ENCODE assay signal across 22 cellular contexts in genomic region chr4:36196145-36196925, GRCh38. TPM values are rescaled to one million over a fixed set of nuclear protein-coding genes. Genes with fewer than 3 reads are reported as not detected.
DNase-seq lines count a peak whose midpoint lies in the region; ATAC-seq, FAIRE-seq and TF ChIP-seq lines count a peak whose summit lies in the region.
"Had no signal": no experiment of that assay in that cellular context is flagged by ENCODE, and none has a peak within 500 bp of the region (broad histone marks: within the 10 kb centered on the region; RNA-seq: fewer than 3 reads in every experiment).

No MANE protein-coding gene starts in this region.

- H2BK5ac ChIP-seq in H1 (ENCODE audit: low read depth, low read length) = no peak overlapping the region

- H2BK15ac ChIP-seq in H1 (ENCODE audit: low read length) = no peak overlapping the region

- H3K4me1 ChIP-seq in H1 (replicated peaks in 1 of 4; ENCODE audit: control insufficient read depth in 3 of 4, insufficient read depth in 4 of 4, low read length in 3 of 4) (no peaks in the 10 kb centered on the region), SJCRH30 (no peaks in the 10 kb centered on the region)
- H3K4me1 ChIP-seq: BE2C, SJSA1 had no signal

- H3K36me3 Mint-ChIP-seq in T-helper 17 cell (ENCODE audit: low read depth) = peaks cover 2% of the 10 kb centered on the region
- H3K36me3 Mint-ChIP-seq in natural killer cell treated with Interleukin-12 subunit alpha and Interleukin-12 subunit beta and Interleukin-15 and Interleukin-18, amount 100 ng/mL, for 72 hours = no peaks in the 10 kb centered on the region

- no peaks in the 10 kb centered on the region for H3K27me3 ChIP-seq in H1 (replicated peaks in 1 of 4; ENCODE audit: control insufficient read depth in 3 of 4, extremely low read depth in 1 of 4, insufficient read depth in 3 of 4, low read length in 3 of 4)
- no peaks in the 10 kb centered on the region for H3K27me3 ChIP-seq in SJCRH30
- H3K27me3 ChIP-seq: BE2C, SJSA1 had no signal

- no peak overlapping the region for H3K4me2 ChIP-seq in H1 (ENCODE audit: insufficient read depth in 1 of 2, low read depth in 2 of 2, low read length in 2 of 2)

- no peak overlapping the region for H3K9ac ChIP-seq in H1 (replicated peaks in 1 of 4; ENCODE audit: extremely low read depth in 1 of 4, low read depth in 3 of 4, low read length in 3 of 4)

- no peaks in the 10 kb centered on the region for H3K23me2 ChIP-seq in H1 (ENCODE audit: low read depth, low read length)

- H4K91ac ChIP-seq in H1 (replicated peaks; ENCODE audit: insufficient read length, low read length) = no peak overlapping the region

- peak; percentile 7 for FAIRE-seq in H1 (lab: Jason Lieb, UNC)
- FAIRE-seq: G401.6, K562, RCC 7860 had no signal

- DNase-seq in ELR (ENCODE audit: low read depth) (peak; percentile 46), T-helper 17 cell (no peak), H1 (ENCODE audit: low read depth in 1 of 2, low spot score in 2 of 2) (no peak), SJCRH30 (no peak), MV-4-11 (lab: John Stamatoyannopoulos, UW) (no peak)
- no peak for DNase-seq in natural killer cell treated with Interleukin-12 subunit alpha and Interleukin-12 subunit beta and Interleukin-15 and Interleukin-18, amount 100 ng/mL, for 72 hours (ENCODE audit: low spot score)
- DNase-seq: BE2C, COR-L47, H7, MM.1S, NCI-H1092, NCI-H1436 treated with DMSO at 0.1 percent for 48 hours, NCI-H2029 treated with DMSO at 0.1 percent for 48 hours, NCI-H226, NCI-H524, NCI-H82 had no signal

- H2AK5ac ChIP-seq in H1 (ENCODE audit: low read depth, low read length) = no peak overlapping the region

- peak overlapping the region; percentile 85 for H3K27ac Mint-ChIP-seq in T-helper 17 cell
- H3K27ac Mint-ChIP-seq in natural killer cell treated with Interleukin-12 subunit alpha and Interleukin-12 subunit beta and Interleukin-15 and Interleukin-18, amount 100 ng/mL, for 72 hours = peak overlapping the region; percentile 1 to 6

- CTCF ChIA-PET in H1 (lab: Charles Lee; ENCODE audit: partially characterized antibody) = no interaction called here

- no peak overlapping the region for H2BK20ac ChIP-seq in H1 (ENCODE audit: low read length)

- H4K8ac ChIP-seq in H1 (ENCODE audit: extremely low read depth, insufficient read depth, low read length) = no peak overlapping the region

- H3K14ac ChIP-seq in H1 (ENCODE audit: insufficient read length) = no peak overlapping the region

- H3K4me3 ChIP-seq in H1 (ENCODE audit: extremely low read depth in 1 of 4, insufficient read depth in 2 of 4, low read depth in 3 of 4, low read length in 4 of 4) (no peak overlapping the region), SJCRH30 (no peak overlapping the region)
- H3K4me3 ChIP-seq: K562, SJSA1 had no signal

- TF ChIP-seq EP300 in H1 (IDR thresholded peaks at IDR 0.05; ENCODE audit: borderline replicate concordance in 1 of 2, low read depth in 2 of 2, low read length in 2 of 2) = no peak

- H4K5ac ChIP-seq in H1 (ENCODE audit: insufficient read length, low read depth, low read length) = no peak overlapping the region

- no peak for TF ChIP-seq CTCF in H1 (IDR thresholded peaks at IDR 0.05; ENCODE audit: control extremely low read depth in 1 of 3, insufficient read depth in 1 of 3, low read depth in 1 of 3, low read length in 3 of 3)

- no peak for TF ChIP-seq RAD21 in H1 (IDR thresholded peaks at IDR 0.05 in 1 of 2, conservative IDR thresholded peaks at IDR 0.05 in 1 of 2; ENCODE audit: low read depth in 2 of 2, low read length in 2 of 2)

- no peak overlapping the region for H2BK120ac ChIP-seq in H1 (replicated peaks; ENCODE audit: low read depth, low read length)

- no peaks in the 10 kb centered on the region for H3K79me2 ChIP-seq in H1 (ENCODE audit: control insufficient read depth in 1 of 2, insufficient read depth in 2 of 2, low read length in 2 of 2)

- no peaks in the 10 kb centered on the region for H3K79me1 ChIP-seq in H1 (ENCODE audit: low read depth, low read length)

- no peak for TF ChIP-seq POLR2A in H1 (IDR thresholded peaks at IDR 0.05; ENCODE audit: control extremely low read depth in 1 of 2, low read depth in 2 of 2, low read length in 2 of 2)

- no peak overlapping the region for H3K18ac ChIP-seq in H1 (ENCODE audit: extremely low read depth, low read length)

- H3K36me3 ChIP-seq in H1 (ENCODE audit: control insufficient read depth in 2 of 4, insufficient read depth in 4 of 4, low read length in 3 of 4) (no peaks in the 10 kb centered on the region), SJCRH30 (no peaks in the 10 kb centered on the region)
- H3K36me3 ChIP-seq: BE2C, SJSA1 had no signal

- no peak overlapping the region for H3K23ac ChIP-seq in H1 (ENCODE audit: insufficient read length)

- no peaks in the 10 kb centered on the region for H3K27me3 Mint-ChIP-seq in T-helper 17 cell
- H3K27me3 Mint-ChIP-seq in natural killer cell treated with Interleukin-12 subunit alpha and Interleukin-12 subunit beta and Interleukin-15 and Interleukin-18, amount 100 ng/mL, for 72 hours = no peaks in the 10 kb centered on the region

- H3K9me3 Mint-ChIP-seq in natural killer cell treated with Interleukin-12 subunit alpha and Interleukin-12 subunit beta and Interleukin-15 and Interleukin-18, amount 100 ng/mL, for 72 hours = no peaks in the 10 kb centered on the region

- H3K56ac ChIP-seq in H1 (replicated peaks; ENCODE audit: insufficient read length, low read depth, low read length) = no peak overlapping the region

- no peak overlapping the region for H2BK12ac ChIP-seq in H1 (ENCODE audit: low read depth, low read length)

- H3K9me3 ChIP-seq in T-helper 17 cell (ENCODE audit: control insufficient read depth, low read length, poor library complexity, severe bottlenecking) = no peaks in the 10 kb centered on the region
- H3K9me3 ChIP-seq in H1 (ENCODE audit: insufficient read depth in 2 of 2, low read depth in 1 of 2, low read length in 1 of 2) = no peaks in the 10 kb centered on the region; a peak in 1 of 4 replicates
- no peaks in the 10 kb centered on the region for H3K9me3 ChIP-seq in SJCRH30 (replicated peaks)
- H3K9me3 ChIP-seq: BE2C, SJSA1 had no signal

- POLR2A ChIA-PET in H1 (lab: Charles Lee; ENCODE audit: partially characterized antibody) = interaction anchor here (0.6 kb wide), 1 partner anchor 171 kb away, joined by 3 read pairs; no protein-coding TSS in a partner anchor

- ATAC-seq in T-helper 17 cell = no peak
- no peak for ATAC-seq in natural killer cell treated with Interleukin-12 subunit alpha and Interleukin-12 subunit beta and Interleukin-15 and Interleukin-18, amount 100 ng/mL, for 72 hours
- no peak for ATAC-seq in HG02678 (IDR thresholded peaks at IDR 0.05; ENCODE audit: unreplicated experiment)
- ATAC-seq: K562 had no signal

- H3K27ac ChIP-seq in H1 (ENCODE audit: low read depth, low read length) (no peak overlapping the region), SJCRH30 (no peak overlapping the region)
- H3K27ac ChIP-seq: SJSA1 had no signal

- H4K20me1 ChIP-seq in H1 (replicated peaks in 1 of 2; ENCODE audit: control insufficient read depth in 1 of 2, insufficient read depth in 2 of 2, low read length in 2 of 2) = no peaks in the 10 kb centered on the region

- no peak overlapping the region for H3K4ac ChIP-seq in H1 (replicated peaks; ENCODE audit: insufficient read length, low read depth, low read length)

- H3K4me1 Mint-ChIP-seq in T-helper 17 cell = peaks cover 28% of the 10 kb centered on the region
- H3K4me1 Mint-ChIP-seq in natural killer cell treated with Interleukin-12 subunit alpha and Interleukin-12 subunit beta and Interleukin-15 and Interleukin-18, amount 100 ng/mL, for 72 hours (ENCODE audit: low read depth in 2 of 2) = peaks cover 32 to 33% of the 10 kb centered on the region in 2 donors

- H2AFZ ChIP-seq in H1 (ENCODE audit: low read length) = no peak overlapping the region

- WGBS in H1 (ENCODE audit: extremely low coverage in 1 of 2, insufficient coverage in 1 of 2, insufficient read length in 1 of 2, insufficient replicate concordance in 2 of 2, low coverage in 1 of 2, low lambda C conversion rate in 2 of 2, missing lambda C conversion rate in 1 of 2), 2 experiments = 83% methylated on average over 7 of the region's 7 CpGs; no CpG with 5 or more reads in 1 of the 2 experiments

- no peak overlapping the region for H3K4me3 Mint-ChIP-seq in T-helper 17 cell
- H3K4me3 Mint-ChIP-seq in natural killer cell treated with Interleukin-12 subunit alpha and Interleukin-12 subunit beta and Interleukin-15 and Interleukin-18, amount 100 ng/mL, for 72 hours = no peak overlapping the region

TF ChIP-seq in H1, 55 proteins besides CTCF, POLR2A, EP300 and RAD21:
- TF ChIP-seq MAX (IDR thresholded peaks at IDR 0.05) (no peak), ZNF274 (IDR thresholded peaks at IDR 0.05; ENCODE audit: borderline replicate concordance, extremely low read depth, low read length) (no peak), BACH1 (IDR thresholded peaks at IDR 0.05; ENCODE audit: low read length) (no peak), MAFK (IDR thresholded peaks at IDR 0.05; ENCODE audit: low read depth, low read length) (no peak), SRF (IDR thresholded peaks at IDR 0.05; ENCODE audit: low read depth, low read length) (no peak)

RNA-seq across cellular contexts. Expression of gene ARAP2, which starts 48.0 kb away (rescaled TPM):
- 100 to 1,000 TPM in 1 of 2 donors, 10 to 100 TPM in 1; 82.4 to 104 TPM for total RNA-seq in T-helper 17 cell
- 0.96 and 2.3 TPM in 2 replicates for total RNA-seq in H1 (2021; fragmentation: NEBNext Ultra II Directional; extraction: Animal tissue kit (Norgen Biotek cat#: 25700))
- polyA plus RNA-seq in H1 (2011; rRNA removed) = 0.08 and 0.15 TPM in 2 replicates
- polyA plus RNA-seq in H1 (2011; cell fraction: cytosol; rRNA removed) = 0.17 TPM
- polyA plus RNA-seq in H1 (2011; cell fraction: nucleus; rRNA removed) = 0.47 TPM
- 0.20 to 1.2 TPM (median 0.30 TPM) in 4 replicates for polyA plus RNA-seq in H1 (2012, experiment 1 of 2)
- polyA plus RNA-seq in H1 (2012, experiment 2 of 2) = 0.03 TPM
- polyA plus RNA-seq in H1 (2013, experiment 1 of 2) = 0.47 TPM
- polyA plus RNA-seq in H1 (2013, experiment 2 of 2) = 0.40 TPM
- 0.73 and 2.0 TPM in 2 replicates for polyA minus RNA-seq in H1 (2011; rRNA and poly(A)+ RNA removed)
- polyA minus RNA-seq in H1 (2011; cell fraction: cytosol; rRNA and poly(A)+ RNA removed) = 0.66 TPM
- polyA minus RNA-seq in H1 (2011; cell fraction: nucleus; rRNA and poly(A)+ RNA removed) = 4.2 TPM
- 100 to 1,000 TPM; 124 to 156 TPM for total RNA-seq in natural killer cell treated with Interleukin-12 subunit alpha and Interleukin-12 subunit beta and Interleukin-15 and Interleukin-18, amount 100 ng/mL, for 72 hours
- 1.1 and 1.3 TPM in 2 replicates for total RNA-seq in SJCRH30 (2014; rRNA removed; shearing (Covaris generic))
- total RNA-seq: LHCN-M2 had no signal

Comparison
In these comparisons a context has a peak if more than half of its experiments do, and no peak if none do; other contexts are left out.
1. RNA of gene ARAP2, which starts 48.0 kb away (total RNA-seq): 124 to 156 TPM in natural killer cell treated with Interleukin-12 subunit alpha and Interleukin-12 subunit beta and Interleukin-15 and Interleukin-18, amount 100 ng/mL, for 72 hours and 82.4 to 104 TPM in T-helper 17 cell; 0.96 to 2.3 TPM in H1 and 1.1 to 1.3 TPM in SJCRH30; every median in the first group is over 10 times any median in the second.